In the genomic region with DNA sequence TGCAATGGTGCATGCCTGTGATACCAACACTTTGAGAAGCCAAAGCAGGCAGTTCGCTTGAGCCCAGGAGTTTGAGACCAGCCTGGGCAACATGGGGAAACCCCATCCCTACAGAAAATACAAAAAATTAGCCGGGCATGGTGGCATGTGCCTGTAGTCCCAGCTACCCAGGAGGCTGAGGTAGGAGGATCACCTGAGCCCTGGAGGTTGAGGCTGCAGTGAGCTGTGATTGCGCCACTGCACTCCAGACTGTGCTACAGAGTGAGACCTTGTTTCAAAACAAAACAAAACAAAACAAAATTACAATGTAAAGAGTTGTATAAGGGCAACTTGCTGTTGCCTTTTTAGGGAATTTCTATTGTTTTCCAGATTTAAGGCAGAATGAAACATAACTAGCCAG, we compare ENCODE assay signal across 7 cellular contexts. TPM values are rescaled to one million over a fixed set of nuclear protein-coding genes. Genes with fewer than 3 reads are reported as not detected.
DNase-seq lines count a peak whose midpoint lies in the region; ATAC-seq and TF ChIP-seq lines count a peak whose summit lies in the region.
"Not testable (repeated sequence)": the region's sequence is repeated elsewhere in the genome, so short reads cannot be mapped to it uniquely, and the experiment has no call there.

No MANE protein-coding gene starts in this region.

- in situ Hi-C loops in Panc1 (cut with HindIII; ENCODE audit: low pct_unique_long_range_greater_than_20kb, low sequenced_read_pairs), result not testable (repeated sequence)

- H3K27me3 Mint-ChIP-seq in activated T-cell treated with anti-CD3 and anti-CD28 coated beads, Interleukin-2, amount 50 U/mL, for 24 hours; brain; osteocyte (ENCODE audit: unreplicated experiment): not testable (repeated sequence)

- not testable (repeated sequence) for H3K27ac Mint-ChIP-seq in activated T-cell treated with anti-CD3 and anti-CD28 coated beads, Interleukin-2, amount 50 U/mL, for 24 hours; osteocyte (ENCODE audit: unreplicated experiment)
- peak overlapping the region in 3 of 5 experiments; percentile 83 to 97 (median 93) for H3K27ac Mint-ChIP-seq in brain

- intact Hi-C loops in Panc1 (cut with micrococcal nuclease; ENCODE audit: unreplicated experiment); dorsolateral prefrontal cortex (cut with DNase I); uterus (cut with DNase I; ENCODE audit: low total_unique reads): not testable (repeated sequence)

- not testable (repeated sequence) for TF ChIP-seq POLR2A in uterus (IDR thresholded peaks at IDR 0.05)

- not testable (repeated sequence) for H3K9me3 Mint-ChIP-seq in activated T-cell treated with anti-CD3 and anti-CD28 coated beads, Interleukin-2, amount 50 U/mL, for 24 hours; brain; osteocyte (ENCODE audit: unreplicated experiment)

- not testable (repeated sequence) for H3K4me1 Mint-ChIP-seq in activated T-cell treated with anti-CD3 and anti-CD28 coated beads, Interleukin-2, amount 50 U/mL, for 24 hours (ENCODE audit: low read depth); brain
- H3K4me1 Mint-ChIP-seq in osteocyte (ENCODE audit: unreplicated experiment), result peaks cover 12% of the 10 kb centered on the region

- peaks cover 48% of the 10 kb centered on the region for H3K36me3 Mint-ChIP-seq in activated T-cell treated with anti-CD3 and anti-CD28 coated beads, Interleukin-2, amount 50 U/mL, for 24 hours (ENCODE audit: low read depth)
- H3K36me3 Mint-ChIP-seq in brain, result peaks cover 43% of the 10 kb centered on the region
- H3K36me3 Mint-ChIP-seq in osteocyte (ENCODE audit: unreplicated experiment), result peaks cover 36% of the 10 kb centered on the region

- BruUV-seq in Panc1 (replicated peaks; lab: Mats Ljungman, UMichigan), result not testable (repeated sequence)

- not testable (repeated sequence) for H3K4me3 ChIP-seq in HEK293 (ENCODE audit: low read depth, low read length); Panc1 (ENCODE audit: low read depth in 2 of 2, low read length in 2 of 2); dorsolateral prefrontal cortex; uterus

- 0 out of 2 replicates have a peak, but pooled peaks have one; percentile 26 for ATAC-seq in Panc1

- not testable (repeated sequence) for H3K27ac ChIP-seq in HEK293 (ENCODE audit: extremely low read depth, low read depth, low read length); Panc1 (ENCODE audit: low read length)
- peak overlapping the region in 47 of 59 donors; percentile 2 to 88 (median 68) for H3K27ac ChIP-seq in dorsolateral prefrontal cortex
- peak overlapping the region; percentile 41 to 92 for H3K27ac ChIP-seq in uterus

- POLR2A ChIA-PET in HEK293 (lab: Yijun Ruan, JAX); Panc1 (lab: Charles Lee): not testable (repeated sequence)

- not testable (repeated sequence) for H3K9me3 ChIP-seq in HEK293 (ENCODE audit: control insufficient read depth, insufficient read depth, low read depth, low read length); Panc1 (ENCODE audit: control insufficient read depth, insufficient read depth, low read depth, low read length); uterus

- H3K27me3 ChIP-seq in Panc1 (ENCODE audit: control insufficient read depth, insufficient read depth, low read length); dorsolateral prefrontal cortex; uterus: not testable (repeated sequence)

- CTCF ChIA-PET in HEK293 (lab: Yijun Ruan, JAX), result interaction anchor here (1.6 kb wide), 1 partner anchor 18 kb away, joined by 5 read pairs; no protein-coding TSS in a partner anchor
- CTCF ChIA-PET in Panc1 (lab: Charles Lee), result not testable (repeated sequence)

- not testable (repeated sequence) for H3K4me3 Mint-ChIP-seq in activated T-cell treated with anti-CD3 and anti-CD28 coated beads, Interleukin-2, amount 50 U/mL, for 24 hours; brain; osteocyte (ENCODE audit: unreplicated experiment)

- H3K36me3 ChIP-seq in HEK293 (ENCODE audit: control insufficient read depth in 2 of 2, insufficient read depth in 1 of 2, low read length in 2 of 2), result peaks cover 7 to 18% of the 10 kb centered on the region in 2 experiments; a peak in 2 of 3 replicates
- not testable (repeated sequence) for H3K36me3 ChIP-seq in Panc1 (ENCODE audit: control insufficient read depth, insufficient read depth, low read length); uterus

- DNase-seq in Panc1 (ENCODE audit: low read depth, low spot score); uterus: not testable (repeated sequence)
- peak; percentile 22 for DNase-seq in activated T-cell treated with anti-CD3 and anti-CD28 coated beads, Interleukin-2, amount 50 U/mL, for 24 hours
- DNase-seq in dorsolateral prefrontal cortex (peak in 1 of 10 donors; percentile 3), osteocyte (ENCODE audit: extremely low spot score, unreplicated experiment) (peak; percentile 25)

- not testable (repeated sequence) for H3K4me1 ChIP-seq in HEK293 (ENCODE audit: control insufficient read depth, insufficient read depth, low read length); Panc1 (ENCODE audit: control insufficient read depth, insufficient read depth, low read length); uterus

- not testable (repeated sequence) for TF ChIP-seq CTCF in HEK293 (tag by site-specific recombination; IDR thresholded peaks at IDR 0.05); Panc1 (IDR thresholded peaks at IDR 0.05); brain (conservative IDR thresholded peaks at IDR 0.05); dorsolateral prefrontal cortex (IDR thresholded peaks at IDR 0.05 in 54 of 56, conservative IDR thresholded peaks at IDR 0.05 in 2 of 56; ENCODE audit: low read depth in 1 of 56, partially characterized antibody in 56 of 56); osteocyte (IDR thresholded peaks at IDR 0.05); uterus (IDR thresholded peaks at IDR 0.05)

TF ChIP-seq in HEK293, 187 proteins besides CTCF, POLR2A, EP300 and RAD21:
- TF ChIP-seq WT1 (tag by site-specific recombination; IDR thresholded peaks at IDR 0.05) (peak; percentile 13; the same call in 1 of the 2 replicates), ZBTB8A (tag by site-specific recombination; IDR thresholded peaks at IDR 0.05) (0 out of 2 replicates have a peak, but pooled peaks have one; percentile 12), ZNF600 (tag by site-specific recombination; IDR thresholded peaks at IDR 0.05) (peak; percentile 52; the same call in 1 of the 2 replicates)
- TF ChIP-seq, protein P1, sequence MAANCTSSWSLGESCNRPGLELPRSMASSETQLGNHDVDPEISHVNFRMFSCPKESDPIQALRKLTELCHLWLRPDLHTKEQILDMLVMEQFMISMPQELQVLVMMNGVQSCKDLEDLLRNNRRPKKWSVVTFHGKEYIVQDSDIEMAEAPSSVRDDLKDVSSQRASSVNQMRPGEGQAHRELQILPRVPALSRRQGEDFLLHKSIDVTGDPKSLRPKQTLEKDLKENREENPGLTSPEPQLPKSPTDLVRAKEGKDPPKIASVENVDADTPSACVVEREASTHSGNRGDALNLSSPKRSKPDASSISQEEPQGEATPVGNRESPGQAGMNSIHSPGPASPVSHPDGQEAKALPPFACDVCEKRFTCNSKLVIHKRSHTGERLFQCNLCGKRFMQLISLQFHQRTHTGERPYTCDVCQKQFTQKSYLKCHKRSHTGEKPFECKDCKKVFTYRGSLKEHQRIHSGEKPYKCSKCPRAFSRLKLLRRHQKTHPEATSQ (tag by site-specific recombination; IDR thresholded peaks at IDR 0.05), result 0 out of 2 replicates have a peak, but pooled peaks have one; percentile 9

RNA-seq across cellular contexts. Expression of a gene that starts 15.4 kb away (rescaled TPM):
- total RNA-seq in Panc1 (2021; ENCODE audit: unreplicated experiment) (15.6 TPM), dorsolateral prefrontal cortex (10 to 100 TPM in 60 of 120 experiments, 1 to 10 TPM in 60; 6.1 to 15.7 (median 10.0) TPM), osteocyte (12.2 TPM in 2 replicates), uterus (10 to 100 TPM in 2 of 4 donors, 1 to 10 TPM in 2; 2.6 to 20.3 (median 7.6) TPM)
- 10.3 TPM for polyA plus RNA-seq in Panc1 (2012; ENCODE audit: insufficient read length)
- 27.5 TPM for polyA plus RNA-seq in brain (ENCODE audit: insufficient read depth, low read depth, low replicate concordance)

RNA-seq across cellular contexts. Expression of a gene that starts 54.7 kb away (rescaled TPM):
- total RNA-seq in Panc1 (2021; ENCODE audit: unreplicated experiment), result 177 TPM
- polyA plus RNA-seq in Panc1 (2012; ENCODE audit: insufficient read length), result 102 TPM
- 168 TPM for polyA plus RNA-seq in brain (ENCODE audit: insufficient read depth, low read depth, low replicate concordance)
- 10 to 100 TPM; 17.2 to 55.8 (median 35.5) TPM for total RNA-seq in dorsolateral prefrontal cortex
- 95.0 and 102 TPM in 2 replicates for total RNA-seq in osteocyte
- 10 to 100 TPM in 3 of 4 donors, 1 to 10 TPM in 1; 7.1 to 68.9 (median 39.2) TPM for total RNA-seq in uterus
